1 cellular context compared by ENCODE assay signal in genomic region chr12:6696690-6697583, GRCh38.
TF ChIP-seq lines count a peak whose summit lies in the region.

No MANE protein-coding gene starts in this region.

TF ChIP-seq in GM12878, 131 proteins besides CTCF, POLR2A, EP300 and RAD21:
- TF ChIP-seq ZZZ3 (IDR thresholded peaks at IDR 0.05; ENCODE audit: control insufficient read depth, insufficient read length, low read depth) (no peak), TCF7 (IDR thresholded peaks at IDR 0.05; ENCODE audit: borderline replicate concordance) (peak; percentile 89), PAX5 (IDR thresholded peaks at IDR 0.05; ENCODE audit: borderline replicate concordance, low read depth, low read length) (peak; percentile 48; the same call in 1 of the 2 replicates), CBX3 (IDR thresholded peaks at IDR 0.05; ENCODE audit: borderline replicate concordance, low read depth) (no peak), POLR2AphosphoS5 (IDR thresholded peaks at IDR 0.05; ENCODE audit: low read length) (no peak), MTA2 (IDR thresholded peaks at IDR 0.05; ENCODE audit: low read depth) (peak; percentile 40; the same call in 1 of the 2 replicates), CHD1 (IDR thresholded peaks at IDR 0.05; ENCODE audit: low read depth, low read length) (no peak), SPI1 (IDR thresholded peaks at IDR 0.05; ENCODE audit: borderline replicate concordance, insufficient read depth, low read depth, low read length) (peak; percentile 95), EGR1 (IDR thresholded peaks at IDR 0.05; ENCODE audit: borderline replicate concordance in 1 of 2, low read depth in 2 of 2, low read length in 2 of 2) (0 out of 3 replicates have a peak, but pooled peaks of 1 of the 2 experiments have one; percentile 13), CEBPB (IDR thresholded peaks at IDR 0.05; ENCODE audit: borderline replicate concordance in 1 of 2, low read depth in 2 of 2, low read length in 2 of 2) (no peak), ATF2 (IDR thresholded peaks at IDR 0.05; ENCODE audit: low read length) (no peak), SIN3A (IDR thresholded peaks at IDR 0.05; ENCODE audit: low read depth, low read length) (no peak), ATF7 (IDR thresholded peaks at IDR 0.05; ENCODE audit: low read depth) (0 out of 2 replicates have a peak, but pooled peaks have one; percentile 38), IKZF1 (conservative IDR thresholded peaks at IDR 0.05) (peak; percentile 71), BHLHE40 (IDR thresholded peaks at IDR 0.05; ENCODE audit: borderline replicate concordance in 1 of 2, low read depth in 2 of 2, low read length in 1 of 2) (peak; percentile 46 to 79; a peak in 2 of 4 replicates), MTA3 (IDR thresholded peaks at IDR 0.05; ENCODE audit: borderline replicate concordance, low read length) (0 out of 2 replicates have a peak, but pooled peaks have one; percentile 39), IKZF2 (IDR thresholded peaks at IDR 0.05) (peak; percentile 79 to 82), ZNF217 (IDR thresholded peaks at IDR 0.05) (no peak), CBX5 (IDR thresholded peaks at IDR 0.05; ENCODE audit: low read depth) (no peak), ZNF622 (IDR thresholded peaks at IDR 0.05) (no peak), E4F1 (IDR thresholded peaks at IDR 0.05; ENCODE audit: borderline replicate concordance, partially characterized antibody) (no peak), SUZ12 (IDR thresholded peaks at IDR 0.05; ENCODE audit: unreplicated experiment) (no peak), RUNX3 (IDR thresholded peaks at IDR 0.05; ENCODE audit: low read length) (0 out of 2 replicates have a peak, but pooled peaks have one; percentile 13), EED (IDR thresholded peaks at IDR 0.05; ENCODE audit: low read depth) (peak; percentile 71), HDGF (IDR thresholded peaks at IDR 0.05) (peak; percentile 36; the same call in 1 of the 2 replicates), RAD51 (IDR thresholded peaks at IDR 0.05) (no peak), SMARCA5 (IDR thresholded peaks at IDR 0.05) (0 out of 2 replicates have a peak, but pooled peaks have one; percentile 31), NR2F1 (conservative IDR thresholded peaks at IDR 0.05) (no peak), SRF (IDR thresholded peaks at IDR 0.05; ENCODE audit: low read depth in 2 of 2, low read length in 2 of 2) (no peak), DPF2 (IDR thresholded peaks at IDR 0.05) (peak; percentile 56; the same call in 1 of the 2 replicates), FOS (IDR thresholded peaks at IDR 0.05; ENCODE audit: borderline replicate concordance, extremely low read depth, insufficient read length) (no peak), NBN (IDR thresholded peaks at IDR 0.05) (peak; percentile 53; the same call in 1 of the 2 replicates), HDAC6 (IDR thresholded peaks at IDR 0.05; ENCODE audit: unreplicated experiment) (no peak), IRF4 (IDR thresholded peaks at IDR 0.05; ENCODE audit: low read depth, low read length) (peak; percentile 79; the same call in 1 of the 2 replicates)
- TF ChIP-seq, protein P1, sequence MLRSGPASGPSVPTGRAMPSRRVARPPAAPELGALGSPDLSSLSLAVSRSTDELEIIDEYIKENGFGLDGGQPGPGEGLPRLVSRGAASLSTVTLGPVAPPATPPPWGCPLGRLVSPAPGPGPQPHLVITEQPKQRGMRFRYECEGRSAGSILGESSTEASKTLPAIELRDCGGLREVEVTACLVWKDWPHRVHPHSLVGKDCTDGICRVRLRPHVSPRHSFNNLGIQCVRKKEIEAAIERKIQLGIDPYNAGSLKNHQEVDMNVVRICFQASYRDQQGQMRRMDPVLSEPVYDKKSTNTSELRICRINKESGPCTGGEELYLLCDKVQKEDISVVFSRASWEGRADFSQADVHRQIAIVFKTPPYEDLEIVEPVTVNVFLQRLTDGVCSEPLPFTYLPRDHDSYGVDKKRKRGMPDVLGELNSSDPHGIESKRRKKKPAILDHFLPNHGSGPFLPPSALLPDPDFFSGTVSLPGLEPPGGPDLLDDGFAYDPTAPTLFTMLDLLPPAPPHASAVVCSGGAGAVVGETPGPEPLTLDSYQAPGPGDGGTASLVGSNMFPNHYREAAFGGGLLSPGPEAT (IDR thresholded peaks at IDR 0.05; ENCODE audit: low read depth) = peak; percentile 57; the same call in 1 of the 2 replicates
- TF ChIP-seq, protein P2, sequence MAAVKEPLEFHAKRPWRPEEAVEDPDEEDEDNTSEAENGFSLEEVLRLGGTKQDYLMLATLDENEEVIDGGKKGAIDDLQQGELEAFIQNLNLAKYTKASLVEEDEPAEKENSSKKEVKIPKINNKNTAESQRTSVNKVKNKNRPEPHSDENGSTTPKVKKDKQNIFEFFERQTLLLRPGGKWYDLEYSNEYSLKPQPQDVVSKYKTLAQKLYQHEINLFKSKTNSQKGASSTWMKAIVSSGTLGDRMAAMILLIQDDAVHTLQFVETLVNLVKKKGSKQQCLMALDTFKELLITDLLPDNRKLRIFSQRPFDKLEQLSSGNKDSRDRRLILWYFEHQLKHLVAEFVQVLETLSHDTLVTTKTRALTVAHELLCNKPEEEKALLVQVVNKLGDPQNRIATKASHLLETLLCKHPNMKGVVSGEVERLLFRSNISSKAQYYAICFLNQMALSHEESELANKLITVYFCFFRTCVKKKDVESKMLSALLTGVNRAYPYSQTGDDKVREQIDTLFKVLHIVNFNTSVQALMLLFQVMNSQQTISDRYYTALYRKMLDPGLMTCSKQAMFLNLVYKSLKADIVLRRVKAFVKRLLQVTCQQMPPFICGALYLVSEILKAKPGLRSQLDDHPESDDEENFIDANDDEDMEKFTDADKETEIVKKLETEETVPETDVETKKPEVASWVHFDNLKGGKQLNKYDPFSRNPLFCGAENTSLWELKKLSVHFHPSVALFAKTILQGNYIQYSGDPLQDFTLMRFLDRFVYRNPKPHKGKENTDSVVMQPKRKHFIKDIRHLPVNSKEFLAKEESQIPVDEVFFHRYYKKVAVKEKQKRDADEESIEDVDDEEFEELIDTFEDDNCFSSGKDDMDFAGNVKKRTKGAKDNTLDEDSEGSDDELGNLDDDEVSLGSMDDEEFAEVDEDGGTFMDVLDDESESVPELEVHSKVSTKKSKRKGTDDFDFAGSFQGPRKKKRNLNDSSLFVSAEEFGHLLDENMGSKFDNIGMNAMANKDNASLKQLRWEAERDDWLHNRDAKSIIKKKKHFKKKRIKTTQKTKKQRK (IDR thresholded peaks at IDR 0.05; ENCODE audit: low read depth, low read length) = no peak
